1 cellular context compared by ENCODE assay signal in the genomic region with DNA sequence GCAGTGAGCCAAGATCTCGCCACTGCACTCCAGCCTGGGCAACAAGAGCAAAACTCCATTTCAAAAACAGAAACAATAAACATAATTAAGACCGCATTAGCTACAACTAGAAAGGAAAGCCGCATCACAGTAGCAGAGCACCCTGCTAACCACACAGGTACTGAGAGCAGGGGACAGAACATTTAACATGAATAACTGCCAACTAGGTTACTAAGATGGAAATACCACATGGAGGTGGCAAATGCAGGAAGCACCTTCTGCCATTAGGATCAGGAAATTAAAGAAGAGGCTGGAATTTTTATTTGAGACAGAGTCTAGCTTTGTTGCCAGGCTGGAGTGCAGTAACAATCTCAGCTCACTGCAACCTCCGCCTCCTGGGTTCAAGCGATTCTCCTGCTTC.
TF ChIP-seq lines count a peak whose summit lies in the region.

No MANE protein-coding gene starts in this region.

TF ChIP-seq in GM23338, 12 proteins besides CTCF, POLR2A, EP300 and RAD21 (continued from another document):
- no peak for TF ChIP-seq REST (IDR thresholded peaks at IDR 0.05; ENCODE audit: unreplicated experiment)
